ENCODE assay signal across 1 cellular context in genomic region chr16:89412811-89413210, GRCh38.
TF ChIP-seq lines count a peak whose summit lies in the region.

No MANE protein-coding gene starts in this region.

TF ChIP-seq in GM12878, 131 proteins besides CTCF, POLR2A, EP300 and RAD21 (continued from another document):
- TF ChIP-seq CUX1 (IDR thresholded peaks at IDR 0.05; ENCODE audit: insufficient replicate concordance, low read depth, low read length): no peak
- TF ChIP-seq DPF2 (IDR thresholded peaks at IDR 0.05): no peak
- TF ChIP-seq ZBTB11 (CRISPR knock-in tag; IDR thresholded peaks at IDR 0.05): no peak
- TF ChIP-seq STAT1 (conservative IDR thresholded peaks at IDR 0.05): no peak
- TF ChIP-seq ZBTB33 (IDR thresholded peaks at IDR 0.05): no peak
- no peak for TF ChIP-seq PRDM15 (CRISPR knock-in tag; IDR thresholded peaks at IDR 0.05)
- TF ChIP-seq CBX3 (IDR thresholded peaks at IDR 0.05; ENCODE audit: borderline replicate concordance, low read depth): no peak
TF ChIP-seq in GM12878: peak in this region for 0.
